Comparison of ENCODE assay signal across 11 cellular contexts in the genomic region with DNA sequence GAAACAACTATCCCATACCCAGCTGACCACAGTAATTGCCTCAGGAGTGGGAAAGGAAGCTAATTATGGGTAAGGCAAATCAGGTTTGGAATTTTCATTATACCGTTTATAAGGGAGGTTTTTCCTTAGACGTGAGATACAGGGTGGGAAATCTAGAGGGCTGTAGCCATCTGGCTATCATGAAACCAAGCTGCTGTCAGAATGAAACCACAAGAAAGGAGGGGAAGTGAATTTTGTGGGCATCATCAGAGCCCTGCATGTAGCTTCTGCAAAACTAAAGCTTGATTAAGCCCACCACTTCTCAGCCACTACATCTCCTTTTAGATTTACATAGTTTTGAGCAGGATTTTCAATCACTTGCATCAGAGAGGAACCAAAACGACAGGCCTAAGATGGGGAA.
DNase-seq lines count a peak whose midpoint lies in the region; ATAC-seq, FAIRE-seq and TF ChIP-seq lines count a peak whose summit lies in the region.
"Had no signal": no experiment of that assay in that cellular context is flagged by ENCODE, and none has a peak within 500 bp of the region (broad histone marks: within the 10 kb centered on the region; RNA-seq: fewer than 3 reads in every experiment).

No MANE protein-coding gene starts in this region.

- H3K4me3 ChIP-seq in aorta (ENCODE audit: low read length in 2 of 2) (no peak overlapping the region), pancreas (no peak overlapping the region)
- H3K4me3 ChIP-seq: coronary artery had no signal

- H3K27ac ChIP-seq in aorta (ENCODE audit: low read depth in 1 of 2, low read length in 2 of 2) (no peak overlapping the region), pancreas (no peak overlapping the region)
- H3K27ac ChIP-seq: coronary artery had no signal

- H3K36me3 ChIP-seq in aorta (ENCODE audit: control insufficient read depth in 1 of 2, insufficient read depth in 2 of 2, low read length in 1 of 2) (no peaks in the 10 kb centered on the region), pancreas (no peaks in the 10 kb centered on the region)

- ATAC-seq in GM19324 (IDR thresholded peaks at IDR 0.05; ENCODE audit: low FRiP score, unreplicated experiment) (peak; percentile 72), HG02884 (IDR thresholded peaks at IDR 0.05; ENCODE audit: unreplicated experiment) (peak; percentile 59), aorta (ENCODE audit: low FRiP score) (no peak), pancreas (no peak)

- intact Hi-C loops in aorta (cut with DNase I): no loop called here
- intact Hi-C loops in pancreas (cut with DNase I): no loop called here

- no peak for FAIRE-seq in pancreas (lab: Jason Lieb, UNC)

- 52 to 66% methylated on average over 3 of the region's 3 CpGs for WGBS in aorta, 2 donors
- 43 to 52% methylated on average over 3 of the region's 3 CpGs for WGBS in pancreas, 2 donors

- H3K9me3 ChIP-seq in aorta (ENCODE audit: control insufficient read depth, low read length) (no peaks in the 10 kb centered on the region), pancreas (no peaks in the 10 kb centered on the region)

- DNase-seq in AML-193 (lab: John Stamatoyannopoulos, UW): peak; percentile 13 to 20
- DNase-seq in NCI-H82 treated with DMSO at 0.1 percent for 48 hours (lab: John Stamatoyannopoulos, UW; ENCODE audit: unreplicated experiment): peak; percentile 80
- no peak for DNase-seq in aorta
- DNase-seq in pancreas: no peak
- DNase-seq in NCI-H226: no peak
- DNase-seq in activated CD4-positive, alpha-beta T cell treated with anti-CD3 and anti-CD28 coated beads, Interleukin-2, amount 50 U/mL, for 48 hours: no peak
- DNase-seq: NCI-H2171, T-helper 2 cell had no signal

- H3K4me1 ChIP-seq in aorta (ENCODE audit: control insufficient read depth in 1 of 2, insufficient read depth in 2 of 2, low read length in 2 of 2) (no peaks in the 10 kb centered on the region), pancreas (peaks cover 0 to 3% (median 0%) of the 10 kb centered on the region in 3 donors)

- no peak for TF ChIP-seq CTCF in pancreas (IDR thresholded peaks at IDR 0.05)

- H3K27me3 ChIP-seq in aorta (ENCODE audit: control insufficient read depth in 1 of 2, insufficient read depth in 2 of 2, low read length in 1 of 2): no peaks in the 10 kb centered on the region
- no peaks in the 10 kb centered on the region for H3K27me3 ChIP-seq in pancreas

Comparison
In these comparisons a context has a peak if more than half of its experiments do, and no peak if none do; other contexts are left out.
1. DNase-seq: peak in AML-193 (2 of 2) and NCI-H82 treated with DMSO at 0.1 percent for 48 hours (single experiment); none in aorta (0 of 2), pancreas (0 of 6), NCI-H226 (single experiment) and activated CD4-positive, alpha-beta T cell treated with anti-CD3 and anti-CD28 coated beads, Interleukin-2, amount 50 U/mL, for 48 hours (0 of 2).
2. ATAC-seq: peak in GM19324 (single experiment) and HG02884 (single experiment); none in aorta (single experiment) and pancreas (0 of 4).